8 cellular contexts compared by ENCODE assay signal in genomic region chr14:55089547-55090153, GRCh38.
DNase-seq lines count a peak whose midpoint lies in the region; TF ChIP-seq lines count a peak whose summit lies in the region.
"Not testable (repeated sequence)": the region's sequence is repeated elsewhere in the genome, so short reads cannot be mapped to it uniquely, and the experiment has no call there.

No MANE protein-coding gene starts in this region.

- H3K4me3 ChIP-seq in HAP-1; fibroblast of pulmonary artery (replicated peaks; ENCODE audit: low read depth, low read length): not testable (repeated sequence)

- in situ Hi-C loops in HAP-1 (cut with MboI; ENCODE audit: low sequenced_read_pairs): not testable (repeated sequence)

- not testable (repeated sequence) for H3K36me3 Mint-ChIP-seq in nephron progenitor cell (ENCODE audit: low read depth)

- not testable (repeated sequence) for H3K4me3 Mint-ChIP-seq in nephron progenitor cell

- not testable (repeated sequence) for H3K9me3 ChIP-seq in HAP-1

- peak; percentile 94 for TF ChIP-seq CTCF in fibroblast of pulmonary artery (IDR thresholded peaks at IDR 0.05; ENCODE audit: low read length, missing control alignments)
- peak; percentile 82 for TF ChIP-seq CTCF in nephron progenitor cell (IDR thresholded peaks at IDR 0.05)

- not testable (repeated sequence) for H3K36me3 ChIP-seq in HAP-1 (replicated peaks)

- H3K4me1 Mint-ChIP-seq in nephron progenitor cell: not testable (repeated sequence)

- H3K4me1 ChIP-seq in HAP-1: not testable (repeated sequence)

- DNase-seq in EH (ENCODE audit: low read depth) (peak; percentile 88), HAP-1 (ENCODE audit: low spot score in 2 of 2) (peak; percentile 69 to 85), NAMALWA (ENCODE audit: low spot score) (peak; percentile 72), SHP77 treated with DMSO at 0.1 percent for 48 hours (lab: John Stamatoyannopoulos, UW) (peak; percentile 62), fibroblast of pulmonary artery (ENCODE audit: low read depth) (peak; percentile 91), nephron progenitor cell (peak; percentile 74)
- DNase-seq in activated T-helper 1 cell treated with anti-CD3 and anti-CD28 coated beads, Interleukin-2, amount 50 U/mL, for 16 hours (ENCODE audit: low read depth in 1 of 2, low spot score in 1 of 2): peak; percentile 52 to 60
- peak; percentile 71 for DNase-seq in stimulated activated naive CD4-positive, alpha-beta T cell treated with Interleukin-2 at 50 U/mL for 16 hours (lab: John Stamatoyannopoulos, UW)

- not testable (repeated sequence) for H3K27ac Mint-ChIP-seq in nephron progenitor cell

- peaks cover 16% of the 10 kb centered on the region for H3K27me3 Mint-ChIP-seq in nephron progenitor cell (ENCODE audit: low read depth, poor library complexity)

- H3K27me3 ChIP-seq in HAP-1 (ENCODE audit: low read depth): not testable (repeated sequence)

- not testable (repeated sequence) for H3K9me3 Mint-ChIP-seq in nephron progenitor cell
